In genomic region chr11:6401439-6401838, GRCh38 we compare ENCODE assay signal across 25 cellular contexts. TPM values are rescaled to one million over a fixed set of nuclear protein-coding genes. Genes with fewer than 3 reads are reported as not detected.
DNase-seq lines count a peak whose midpoint lies in the region; ATAC-seq and TF ChIP-seq lines count a peak whose summit lies in the region.
"Had no signal": no experiment of that assay in that cellular context is flagged by ENCODE, and none has a peak within 500 bp of the region (broad histone marks: within the 10 kb centered on the region; RNA-seq: fewer than 3 reads in every experiment).

No MANE protein-coding gene starts in this region.

- no peak overlapping the region for H3K9ac ChIP-seq in colonic mucosa (ENCODE audit: low read depth in 2 of 2, low read length in 2 of 2)

- peaks cover 61% of the 10 kb centered on the region for H3K4me1 ChIP-seq in CD4-positive, alpha-beta memory T cell (ENCODE audit: insufficient read depth, low read length)
- H3K4me1 ChIP-seq in colonic mucosa, result no peaks in the 10 kb centered on the region
- H3K4me1 ChIP-seq: body of pancreas had no signal

- H3K4me3 ChIP-seq in CD4-positive, alpha-beta memory T cell (ENCODE audit: low read length in 2 of 2), result peak overlapping the region in 1 of 2 donors; percentile 6
- no peak overlapping the region for H3K4me3 ChIP-seq in colonic mucosa
- H3K4me3 ChIP-seq: body of pancreas, coronary artery, SK-N-MC had no signal

- H3K27ac ChIP-seq in CD4-positive, alpha-beta memory T cell (ENCODE audit: low read depth, low read length), result peak overlapping the region; percentile 69
- H3K27ac ChIP-seq in caudate nucleus (ENCODE audit: low read depth, low read length) (peak overlapping the region; percentile 56), colonic mucosa (no peak overlapping the region)
- H3K27ac ChIP-seq: body of pancreas, coronary artery, SK-N-MC had no signal

- H3K27me3 Mint-ChIP-seq in activated CD8-positive, alpha-beta memory T cell treated with anti-CD3 and anti-CD28 coated beads, Interleukin-2, amount 10 ng/mL, durations not matched to agents 7 days and 5 days, result no peaks in the 10 kb centered on the region
- H3K27me3 Mint-ChIP-seq in CD4-positive, alpha-beta memory T cell, result no peaks in the 10 kb centered on the region
- no peaks in the 10 kb centered on the region for H3K27me3 Mint-ChIP-seq in natural killer cell treated with Interleukin-12 subunit alpha and Interleukin-12 subunit beta and Interleukin-15 and Interleukin-18, amount 100 ng/mL, for 72 hours
- H3K27me3 Mint-ChIP-seq: activated B cell treated with CpG ODN at 0.5 μM for 24 hours, memory B cell, type B pancreatic cell had no signal

- no peaks in the 10 kb centered on the region for H3K9me3 Mint-ChIP-seq in activated CD8-positive, alpha-beta memory T cell treated with anti-CD3 and anti-CD28 coated beads, Interleukin-2, amount 10 ng/mL, durations not matched to agents 7 days and 5 days (ENCODE audit: low read depth)
- H3K9me3 Mint-ChIP-seq in CD4-positive, alpha-beta memory T cell, result peaks cover 0 to 1% (median 0%) of the 10 kb centered on the region in 8 donors
- no peaks in the 10 kb centered on the region for H3K9me3 Mint-ChIP-seq in natural killer cell treated with Interleukin-12 subunit alpha and Interleukin-12 subunit beta and Interleukin-15 and Interleukin-18, amount 100 ng/mL, for 72 hours
- H3K9me3 Mint-ChIP-seq: activated B cell treated with CpG ODN at 0.5 μM for 24 hours; activated naive CD4-positive, alpha-beta T cell treated with anti-CD3 and anti-CD28 coated beads, Interleukin-2, amount 50 U/mL, for 72 hours; activated T-helper 1 cell treated with anti-CD3 and anti-CD28 coated beads, Interleukin-12 subunit alpha, Interleukin-12 subunit beta, Interleukin-2, Interleukin-4 antibody, amounts not matched to agents 30 ng/mL and 10 ng/mL and 1 ng/mL, durations not matched to agents 14 hours and 24 hours and 36 hours; memory B cell; type B pancreatic cell had no signal

- H3K36me3 Mint-ChIP-seq in activated CD8-positive, alpha-beta memory T cell treated with anti-CD3 and anti-CD28 coated beads, Interleukin-2, amount 10 ng/mL, durations not matched to agents 7 days and 5 days, result peaks cover 18% of the 10 kb centered on the region
- peaks cover 34 to 37% of the 10 kb centered on the region in 2 donors for H3K36me3 Mint-ChIP-seq in CD4-positive, alpha-beta memory T cell
- no peaks in the 10 kb centered on the region for H3K36me3 Mint-ChIP-seq in natural killer cell treated with Interleukin-12 subunit alpha and Interleukin-12 subunit beta and Interleukin-15 and Interleukin-18, amount 100 ng/mL, for 72 hours

- TF ChIP-seq CTCF in colonic mucosa (IDR thresholded peaks at IDR 0.05), result no peak

- H3K36me3 ChIP-seq in CD4-positive, alpha-beta memory T cell (ENCODE audit: insufficient read depth, low read length), result peaks cover 15% of the 10 kb centered on the region
- no peaks in the 10 kb centered on the region for H3K36me3 ChIP-seq in colonic mucosa

- CTCF ChIA-PET in activated CD8-positive, alpha-beta memory T cell treated with anti-CD3 and anti-CD28 coated beads, Interleukin-2, amount 10 ng/mL, durations not matched to agents 7 days and 5 days (lab: Charles Lee), result interaction anchor here (1.1 to 4.5 kb wide), 8 partner anchors 10 to 282 kb away, joined by 3 to 42 read pairs (median 16); partner anchors contain the start of genes APBB1, MRPL17 and SMPD1
- CTCF ChIA-PET in CD4-positive, alpha-beta memory T cell (lab: Charles Lee; ENCODE audit: partially characterized antibody), result interaction anchor here (1.0 to 7.6 kb wide), 11 partner anchors 12 to 336 kb away, joined by 3 to 72 read pairs (median 17); partner anchors contain the start of genes APBB1, HPX and SMPD1

- H3K4me3 Mint-ChIP-seq in activated CD8-positive, alpha-beta memory T cell treated with anti-CD3 and anti-CD28 coated beads, Interleukin-2, amount 10 ng/mL, durations not matched to agents 7 days and 5 days, result no peak overlapping the region
- H3K4me3 Mint-ChIP-seq in CD4-positive, alpha-beta memory T cell, result peak overlapping the region in 6 of 8 donors; percentile 17 to 98 (median 68)
- H3K4me3 Mint-ChIP-seq in natural killer cell treated with Interleukin-12 subunit alpha and Interleukin-12 subunit beta and Interleukin-15 and Interleukin-18, amount 100 ng/mL, for 72 hours, result peak overlapping the region; percentile 23
- H3K4me3 Mint-ChIP-seq: activated B cell treated with CpG ODN at 0.5 μM for 24 hours, memory B cell, type B pancreatic cell had no signal

- DNase-seq in activated CD8-positive, alpha-beta memory T cell treated with anti-CD3 and anti-CD28 coated beads, Interleukin-2, amount 10 ng/mL, durations not matched to agents 7 days and 5 days, result no peak
- no peak for DNase-seq in activated CD8-positive, alpha-beta memory T cell treated with anti-CD3 and anti-CD28 coated beads for 24 hours
- no peak for DNase-seq in CD4-positive, alpha-beta memory T cell
- peak in 1 of 61 donors; percentile 16 for DNase-seq in caudate nucleus (lab: John Stamatoyannopoulos, UW)
- no peak for DNase-seq in natural killer cell treated with Interleukin-12 subunit alpha and Interleukin-12 subunit beta and Interleukin-15 and Interleukin-18, amount 100 ng/mL, for 72 hours (ENCODE audit: low spot score)
- no peak for DNase-seq in T-helper 1 cell
- no peak for DNase-seq in NCI-H187 (lab: John Stamatoyannopoulos, UW)
- no peak for DNase-seq in colonic mucosa
- DNase-seq: activated B cell treated with CpG ODN at 0.5 μM for 24 hours; body of pancreas; C1 segment of cervical spinal cord; DMS 273 treated with DMSO at 0.1 percent for 48 hours; IMR-90; NCI-H1417; NCI-H2107; NCI-H510A; stimulated activated CD4-positive, alpha-beta T cell treated with anti-CD3 and anti-CD28 coated beads, Interleukin-2, amount 100 ng/mL, for 48 hours had no signal

- intact Hi-C loops in CD4-positive, alpha-beta memory T cell (cut with micrococcal nuclease), result no loop called here
- intact Hi-C loops in colonic mucosa (cut with DNase I), result no loop called here

- peak overlapping the region; percentile 2 for H3K27ac Mint-ChIP-seq in activated CD8-positive, alpha-beta memory T cell treated with anti-CD3 and anti-CD28 coated beads, Interleukin-2, amount 10 ng/mL, durations not matched to agents 7 days and 5 days
- peak overlapping the region in 6 of 7 donors; percentile 37 to 99 (median 96) for H3K27ac Mint-ChIP-seq in CD4-positive, alpha-beta memory T cell
- H3K27ac Mint-ChIP-seq in natural killer cell treated with Interleukin-12 subunit alpha and Interleukin-12 subunit beta and Interleukin-15 and Interleukin-18, amount 100 ng/mL, for 72 hours, result no peak overlapping the region
- H3K27ac Mint-ChIP-seq: activated B cell treated with CpG ODN at 0.5 μM for 24 hours, type B pancreatic cell had no signal

- POLR2A ChIA-PET in CD4-positive, alpha-beta memory T cell (lab: Charles Lee; ENCODE audit: partially characterized antibody), result interaction anchor here (0.9 to 23.7 kb wide), 7 partner anchors 11 to 217 kb away, joined by 3 to 503 read pairs (median 23); partner anchors contain the start of genes APBB1, ARFIP2, SMPD1 and TIMM10B

- no peaks in the 10 kb centered on the region for H3K27me3 ChIP-seq in CD4-positive, alpha-beta memory T cell (ENCODE audit: insufficient read depth, low read length)
- H3K27me3 ChIP-seq in colonic mucosa, result no peaks in the 10 kb centered on the region
- H3K27me3 ChIP-seq: body of pancreas had no signal

- ATAC-seq in activated CD8-positive, alpha-beta memory T cell treated with anti-CD3 and anti-CD28 coated beads, Interleukin-2, amount 10 ng/mL, durations not matched to agents 7 days and 5 days, result no peak
- no peak for ATAC-seq in natural killer cell treated with Interleukin-12 subunit alpha and Interleukin-12 subunit beta and Interleukin-15 and Interleukin-18, amount 100 ng/mL, for 72 hours
- ATAC-seq: body of pancreas had no signal

- H3K9me3 ChIP-seq in CD4-positive, alpha-beta memory T cell (ENCODE audit: control insufficient read depth in 1 of 2, low read length in 2 of 2), result no peaks in the 10 kb centered on the region
- no peaks in the 10 kb centered on the region for H3K9me3 ChIP-seq in colonic mucosa
- H3K9me3 ChIP-seq: body of pancreas had no signal

- peaks cover 52% of the 10 kb centered on the region for H3K4me1 Mint-ChIP-seq in activated CD8-positive, alpha-beta memory T cell treated with anti-CD3 and anti-CD28 coated beads, Interleukin-2, amount 10 ng/mL, durations not matched to agents 7 days and 5 days
- peaks cover 55 to 94% (median 76%) of the 10 kb centered on the region in 4 donors for H3K4me1 Mint-ChIP-seq in CD4-positive, alpha-beta memory T cell
- H3K4me1 Mint-ChIP-seq in natural killer cell treated with Interleukin-12 subunit alpha and Interleukin-12 subunit beta and Interleukin-15 and Interleukin-18, amount 100 ng/mL, for 72 hours (ENCODE audit: low read depth in 2 of 2), result peaks cover 38 to 43% of the 10 kb centered on the region in 2 donors

RNA-seq across cellular contexts. Expression of gene SMPD1, which starts 11.2 kb away (rescaled TPM):
- 10 to 100 TPM; 38.9 to 41.9 TPM for total RNA-seq in activated CD8-positive, alpha-beta memory T cell treated with anti-CD3 and anti-CD28 coated beads, Interleukin-2, amount 10 ng/mL, durations not matched to agents 7 days and 5 days
- 10 to 100 TPM; 39.3 to 43.6 TPM for total RNA-seq in CD4-positive, alpha-beta memory T cell
- polyA plus RNA-seq in CD4-positive, alpha-beta memory T cell, result 10 to 100 TPM in 1 of 2 donors, 1 to 10 TPM in 1; 9.2 to 12.1 TPM
- 10 to 100 TPM; 26.4 to 29.1 TPM for total RNA-seq in natural killer cell treated with Interleukin-12 subunit alpha and Interleukin-12 subunit beta and Interleukin-15 and Interleukin-18, amount 100 ng/mL, for 72 hours
- 10 to 100 TPM; 49.3 to 57.1 TPM for total RNA-seq in colonic mucosa

RNA-seq across cellular contexts. Expression of gene APBB1, which starts 17.5 kb away (rescaled TPM):
- total RNA-seq in activated CD8-positive, alpha-beta memory T cell treated with anti-CD3 and anti-CD28 coated beads, Interleukin-2, amount 10 ng/mL, durations not matched to agents 7 days and 5 days, result 10 to 100 TPM; 38.7 to 43.4 TPM
- 10 to 100 TPM; 93.2 to 93.5 TPM for total RNA-seq in CD4-positive, alpha-beta memory T cell
- polyA plus RNA-seq in CD4-positive, alpha-beta memory T cell, result 100 to 1,000 TPM in 1 of 2 donors, 10 to 100 TPM in 1; 84.7 to 107 TPM
- total RNA-seq in natural killer cell treated with Interleukin-12 subunit alpha and Interleukin-12 subunit beta and Interleukin-15 and Interleukin-18, amount 100 ng/mL, for 72 hours, result 10 to 100 TPM; 25.5 to 27.5 TPM
- 10 to 100 TPM in 1 of 2 donors, 1 to 10 TPM in 1; 6.6 to 10.2 TPM for total RNA-seq in colonic mucosa

RNA-seq across cellular contexts. Expression of gene HPX, which starts 39.3 kb away (rescaled TPM):
- under 1 TPM in 1 of 2 experiments, not detected in 1; 0.76 TPM for total RNA-seq in activated CD8-positive, alpha-beta memory T cell treated with anti-CD3 and anti-CD28 coated beads, Interleukin-2, amount 10 ng/mL, durations not matched to agents 7 days and 5 days
- total RNA-seq in CD4-positive, alpha-beta memory T cell, result 1 to 10 TPM in 1 of 2 experiments, under 1 TPM in 1; 0.83 to 1.3 TPM
- polyA plus RNA-seq in CD4-positive, alpha-beta memory T cell, result not detected
- total RNA-seq in natural killer cell treated with Interleukin-12 subunit alpha and Interleukin-12 subunit beta and Interleukin-15 and Interleukin-18, amount 100 ng/mL, for 72 hours, result under 1 TPM; 0.76 to 0.92 TPM
- total RNA-seq in colonic mucosa, result 1 to 10 TPM; 1.8 to 5.3 TPM
- total RNA-seq: activated T-helper 1 cell treated with anti-CD3 and anti-CD28 coated beads, Interleukin-12 subunit alpha, Interleukin-12 subunit beta, Interleukin-2, Interleukin-4 antibody, amounts not matched to agents 30 ng/mL and 10 ng/mL and 1 ng/mL, durations not matched to agents 14 hours and 24 hours and 36 hours; G401; M059J had no signal

Comparison
In these comparisons a context has a peak if more than half of its experiments do, and no peak if none do; other contexts are left out.
1. H3K27ac Mint-ChIP-seq: peak in activated CD8-positive, alpha-beta memory T cell treated with anti-CD3 and anti-CD28 coated beads, Interleukin-2, amount 10 ng/mL, durations not matched to agents 7 days and 5 days (single experiment) and CD4-positive, alpha-beta memory T cell (6 of 7); none in natural killer cell treated with Interleukin-12 subunit alpha and Interleukin-12 subunit beta and Interleukin-15 and Interleukin-18, amount 100 ng/mL, for 72 hours (0 of 2).